ENCODE assay signal across 1 cellular context in the genomic region with DNA sequence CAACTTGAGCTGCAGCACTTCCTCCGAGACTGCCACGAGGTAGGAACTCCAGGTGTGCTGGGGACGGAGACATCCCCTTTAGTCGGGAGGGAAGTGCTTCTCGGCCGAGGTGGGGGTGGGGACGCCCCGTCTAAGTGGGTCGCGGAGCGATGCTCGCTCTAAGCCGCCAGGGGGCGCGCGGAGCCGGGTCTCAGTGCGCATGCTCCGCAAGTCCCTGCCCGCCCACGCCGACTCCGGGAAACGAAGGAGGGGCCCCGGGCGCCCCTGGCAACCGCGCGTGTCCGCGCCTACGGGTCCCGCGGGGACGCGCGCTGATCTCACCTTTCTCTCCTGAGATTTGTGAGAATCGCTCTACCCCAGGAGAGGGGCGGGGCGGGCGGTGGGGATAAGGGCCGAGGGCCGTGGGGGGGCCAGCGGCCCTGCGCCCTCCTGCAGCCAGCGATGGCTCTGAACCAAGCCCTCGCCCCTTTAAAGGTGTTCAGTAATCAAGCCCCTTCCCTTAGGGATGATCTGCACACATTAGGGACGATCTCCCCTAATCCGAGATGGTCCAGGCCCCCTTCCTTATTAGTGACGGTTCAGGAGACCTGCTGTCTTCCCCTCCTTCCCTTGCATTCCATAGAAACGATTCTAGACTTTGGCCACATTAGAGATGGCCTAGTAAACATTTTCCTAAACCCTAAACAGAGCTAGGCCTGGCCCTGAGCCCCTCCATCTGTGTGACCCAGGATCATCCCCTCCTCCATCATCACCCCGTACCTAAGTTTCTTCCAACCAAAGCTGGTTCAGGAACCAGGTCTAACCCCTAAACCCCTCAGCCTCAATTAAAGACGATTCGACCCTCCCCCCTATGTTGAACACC.
TF ChIP-seq lines count a peak whose summit lies in the region.

No MANE protein-coding gene starts in this region.

TF ChIP-seq in GM12878, 131 proteins besides CTCF, POLR2A, EP300 and RAD21 (continued from another document and continues in another):
- TF ChIP-seq, protein P1, sequence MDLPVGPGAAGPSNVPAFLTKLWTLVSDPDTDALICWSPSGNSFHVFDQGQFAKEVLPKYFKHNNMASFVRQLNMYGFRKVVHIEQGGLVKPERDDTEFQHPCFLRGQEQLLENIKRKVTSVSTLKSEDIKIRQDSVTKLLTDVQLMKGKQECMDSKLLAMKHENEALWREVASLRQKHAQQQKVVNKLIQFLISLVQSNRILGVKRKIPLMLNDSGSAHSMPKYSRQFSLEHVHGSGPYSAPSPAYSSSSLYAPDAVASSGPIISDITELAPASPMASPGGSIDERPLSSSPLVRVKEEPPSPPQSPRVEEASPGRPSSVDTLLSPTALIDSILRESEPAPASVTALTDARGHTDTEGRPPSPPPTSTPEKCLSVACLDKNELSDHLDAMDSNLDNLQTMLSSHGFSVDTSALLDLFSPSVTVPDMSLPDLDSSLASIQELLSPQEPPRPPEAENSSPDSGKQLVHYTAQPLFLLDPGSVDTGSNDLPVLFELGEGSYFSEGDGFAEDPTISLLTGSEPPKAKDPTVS (IDR thresholded peaks at IDR 0.05; ENCODE audit: low read depth, low read length), result no peak
- TF ChIP-seq, protein P2, sequence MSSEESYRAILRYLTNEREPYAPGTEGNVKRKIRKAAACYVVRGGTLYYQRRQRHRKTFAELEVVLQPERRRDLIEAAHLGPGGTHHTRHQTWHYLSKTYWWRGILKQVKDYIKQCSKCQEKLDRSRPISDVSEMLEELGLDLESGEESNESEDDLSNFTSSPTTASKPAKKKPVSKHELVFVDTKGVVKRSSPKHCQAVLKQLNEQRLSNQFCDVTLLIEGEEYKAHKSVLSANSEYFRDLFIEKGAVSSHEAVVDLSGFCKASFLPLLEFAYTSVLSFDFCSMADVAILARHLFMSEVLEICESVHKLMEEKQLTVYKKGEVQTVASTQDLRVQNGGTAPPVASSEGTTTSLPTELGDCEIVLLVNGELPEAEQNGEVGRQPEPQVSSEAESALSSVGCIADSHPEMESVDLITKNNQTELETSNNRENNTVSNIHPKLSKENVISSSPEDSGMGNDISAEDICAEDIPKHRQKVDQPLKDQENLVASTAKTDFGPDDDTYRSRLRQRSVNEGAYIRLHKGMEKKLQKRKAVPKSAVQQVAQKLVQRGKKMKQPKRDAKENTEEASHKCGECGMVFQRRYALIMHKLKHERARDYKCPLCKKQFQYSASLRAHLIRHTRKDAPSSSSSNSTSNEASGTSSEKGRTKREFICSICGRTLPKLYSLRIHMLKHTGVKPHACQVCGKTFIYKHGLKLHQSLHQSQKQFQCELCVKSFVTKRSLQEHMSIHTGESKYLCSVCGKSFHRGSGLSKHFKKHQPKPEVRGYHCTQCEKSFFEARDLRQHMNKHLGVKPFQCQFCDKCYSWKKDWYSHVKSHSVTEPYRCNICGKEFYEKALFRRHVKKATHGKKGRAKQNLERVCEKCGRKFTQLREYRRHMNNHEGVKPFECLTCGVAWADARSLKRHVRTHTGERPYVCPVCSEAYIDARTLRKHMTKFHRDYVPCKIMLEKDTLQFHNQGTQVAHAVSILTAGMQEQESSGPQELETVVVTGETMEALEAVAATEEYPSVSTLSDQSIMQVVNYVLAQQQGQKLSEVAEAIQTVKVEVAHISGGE (CRISPR knock-in tag; IDR thresholded peaks at IDR 0.05), result no peak
- TF ChIP-seq POU2F2 (IDR thresholded peaks at IDR 0.05; ENCODE audit: borderline replicate concordance, low read depth, low read length) (no peak), HDGF (IDR thresholded peaks at IDR 0.05) (no peak), ASH2L (IDR thresholded peaks at IDR 0.05; ENCODE audit: borderline replicate concordance, low read depth) (no peak), POLR2AphosphoS2 (IDR thresholded peaks at IDR 0.05; ENCODE audit: low read depth, low read length) (no peak), LARP7 (IDR thresholded peaks at IDR 0.05) (no peak; the same call in 1 of the 2 replicates), FOXM1 (IDR thresholded peaks at IDR 0.05; ENCODE audit: low read depth, low read length) (no peak), RB1 (IDR thresholded peaks at IDR 0.05; ENCODE audit: borderline replicate concordance) (0 out of 2 replicates have a peak, but pooled peaks have one; percentile 40), BMI1 (IDR thresholded peaks at IDR 0.05; ENCODE audit: borderline replicate concordance) (peak; percentile 88), SUZ12 (IDR thresholded peaks at IDR 0.05; ENCODE audit: unreplicated experiment) (no peak), CEBPB (IDR thresholded peaks at IDR 0.05; ENCODE audit: borderline replicate concordance in 1 of 2, low read depth in 2 of 2, low read length in 2 of 2) (no peak), SREBF1 (IDR thresholded peaks at IDR 0.05; ENCODE audit: low read length) (no peak), SMAD1 (IDR thresholded peaks at IDR 0.05; ENCODE audit: low read depth, partially characterized antibody) (no peak), EGR1 (IDR thresholded peaks at IDR 0.05; ENCODE audit: borderline replicate concordance in 1 of 2, low read depth in 2 of 2, low read length in 2 of 2) (peak; percentile 75 to 99), NR2C1 (IDR thresholded peaks at IDR 0.05) (no peak), SRF (IDR thresholded peaks at IDR 0.05; ENCODE audit: low read depth in 2 of 2, low read length in 2 of 2) (no peak), FOS (IDR thresholded peaks at IDR 0.05; ENCODE audit: borderline replicate concordance, extremely low read depth, insufficient read length) (no peak), NRF1 (conservative IDR thresholded peaks at IDR 0.05; ENCODE audit: low read depth, low read length) (peak; percentile 76), CHD1 (IDR thresholded peaks at IDR 0.05; ENCODE audit: low read depth, low read length) (no peak), NR2C2 (IDR thresholded peaks at IDR 0.05; ENCODE audit: borderline replicate concordance, control insufficient read depth, insufficient read length, low read depth) (no peak), SUPT20H (IDR thresholded peaks at IDR 0.05; ENCODE audit: borderline replicate concordance, control insufficient read depth, low read depth, low read length) (no peak), HDAC6 (IDR thresholded peaks at IDR 0.05; ENCODE audit: unreplicated experiment) (no peak), MYC (IDR thresholded peaks at IDR 0.05; ENCODE audit: insufficient read depth, insufficient read length, insufficient replicate concordance, low read length, severe bottlenecking) (no peak), ZNF217 (IDR thresholded peaks at IDR 0.05) (no peak), KLF5 (IDR thresholded peaks at IDR 0.05; ENCODE audit: partially characterized antibody) (no peak), RELA (IDR thresholded peaks at IDR 0.05; ENCODE audit: borderline replicate concordance, partially characterized antibody) (peak; percentile 52), POLR2AphosphoS5 (IDR thresholded peaks at IDR 0.05; ENCODE audit: low read length) (no peak), CREM (IDR thresholded peaks at IDR 0.05; ENCODE audit: low read depth) (no peak), ZNF274 (IDR thresholded peaks at IDR 0.05; ENCODE audit: insufficient read depth, insufficient read length) (no peak), TCF7 (IDR thresholded peaks at IDR 0.05; ENCODE audit: borderline replicate concordance) (no peak)
- TF ChIP-seq, protein P3, sequence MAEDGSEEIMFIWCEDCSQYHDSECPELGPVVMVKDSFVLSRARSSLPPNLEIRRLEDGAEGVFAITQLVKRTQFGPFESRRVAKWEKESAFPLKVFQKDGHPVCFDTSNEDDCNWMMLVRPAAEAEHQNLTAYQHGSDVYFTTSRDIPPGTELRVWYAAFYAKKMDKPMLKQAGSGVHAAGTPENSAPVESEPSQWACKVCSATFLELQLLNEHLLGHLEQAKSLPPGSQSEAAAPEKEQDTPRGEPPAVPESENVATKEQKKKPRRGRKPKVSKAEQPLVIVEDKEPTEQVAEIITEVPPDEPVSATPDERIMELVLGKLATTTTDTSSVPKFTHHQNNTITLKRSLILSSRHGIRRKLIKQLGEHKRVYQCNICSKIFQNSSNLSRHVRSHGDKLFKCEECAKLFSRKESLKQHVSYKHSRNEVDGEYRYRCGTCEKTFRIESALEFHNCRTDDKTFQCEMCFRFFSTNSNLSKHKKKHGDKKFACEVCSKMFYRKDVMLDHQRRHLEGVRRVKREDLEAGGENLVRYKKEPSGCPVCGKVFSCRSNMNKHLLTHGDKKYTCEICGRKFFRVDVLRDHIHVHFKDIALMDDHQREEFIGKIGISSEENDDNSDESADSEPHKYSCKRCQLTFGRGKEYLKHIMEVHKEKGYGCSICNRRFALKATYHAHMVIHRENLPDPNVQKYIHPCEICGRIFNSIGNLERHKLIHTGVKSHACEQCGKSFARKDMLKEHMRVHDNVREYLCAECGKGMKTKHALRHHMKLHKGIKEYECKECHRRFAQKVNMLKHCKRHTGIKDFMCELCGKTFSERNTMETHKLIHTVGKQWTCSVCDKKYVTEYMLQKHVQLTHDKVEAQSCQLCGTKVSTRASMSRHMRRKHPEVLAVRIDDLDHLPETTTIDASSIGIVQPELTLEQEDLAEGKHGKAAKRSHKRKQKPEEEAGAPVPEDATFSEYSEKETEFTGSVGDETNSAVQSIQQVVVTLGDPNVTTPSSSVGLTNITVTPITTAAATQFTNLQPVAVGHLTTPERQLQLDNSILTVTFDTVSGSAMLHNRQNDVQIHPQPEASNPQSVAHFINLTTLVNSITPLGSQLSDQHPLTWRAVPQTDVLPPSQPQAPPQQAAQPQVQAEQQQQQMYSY (CRISPR knock-in tag; IDR thresholded peaks at IDR 0.05), result no peak
- TF ChIP-seq, protein P4, sequence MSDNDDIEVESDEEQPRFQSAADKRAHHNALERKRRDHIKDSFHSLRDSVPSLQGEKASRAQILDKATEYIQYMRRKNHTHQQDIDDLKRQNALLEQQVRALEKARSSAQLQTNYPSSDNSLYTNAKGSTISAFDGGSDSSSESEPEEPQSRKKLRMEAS (IDR thresholded peaks at IDR 0.05; ENCODE audit: low read depth, low read length), result no peak
- TF ChIP-seq, protein P5, sequence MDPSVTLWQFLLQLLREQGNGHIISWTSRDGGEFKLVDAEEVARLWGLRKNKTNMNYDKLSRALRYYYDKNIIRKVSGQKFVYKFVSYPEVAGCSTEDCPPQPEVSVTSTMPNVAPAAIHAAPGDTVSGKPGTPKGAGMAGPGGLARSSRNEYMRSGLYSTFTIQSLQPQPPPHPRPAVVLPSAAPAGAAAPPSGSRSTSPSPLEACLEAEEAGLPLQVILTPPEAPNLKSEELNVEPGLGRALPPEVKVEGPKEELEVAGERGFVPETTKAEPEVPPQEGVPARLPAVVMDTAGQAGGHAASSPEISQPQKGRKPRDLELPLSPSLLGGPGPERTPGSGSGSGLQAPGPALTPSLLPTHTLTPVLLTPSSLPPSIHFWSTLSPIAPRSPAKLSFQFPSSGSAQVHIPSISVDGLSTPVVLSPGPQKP (IDR thresholded peaks at IDR 0.05; ENCODE audit: low read depth, low read length), result 0 out of 2 replicates have a peak, but pooled peaks have one; percentile 8
- TF ChIP-seq, protein P6, sequence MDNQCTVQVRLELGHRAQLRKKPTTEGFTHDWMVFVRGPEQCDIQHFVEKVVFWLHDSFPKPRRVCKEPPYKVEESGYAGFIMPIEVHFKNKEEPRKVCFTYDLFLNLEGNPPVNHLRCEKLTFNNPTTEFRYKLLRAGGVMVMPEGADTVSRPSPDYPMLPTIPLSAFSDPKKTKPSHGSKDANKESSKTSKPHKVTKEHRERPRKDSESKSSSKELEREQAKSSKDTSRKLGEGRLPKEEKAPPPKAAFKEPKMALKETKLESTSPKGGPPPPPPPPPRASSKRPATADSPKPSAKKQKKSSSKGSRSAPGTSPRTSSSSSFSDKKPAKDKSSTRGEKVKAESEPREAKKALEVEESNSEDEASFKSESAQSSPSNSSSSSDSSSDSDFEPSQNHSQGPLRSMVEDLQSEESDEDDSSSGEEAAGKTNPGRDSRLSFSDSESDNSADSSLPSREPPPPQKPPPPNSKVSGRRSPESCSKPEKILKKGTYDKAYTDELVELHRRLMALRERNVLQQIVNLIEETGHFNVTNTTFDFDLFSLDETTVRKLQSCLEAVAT (IDR thresholded peaks at IDR 0.05), result no peak
- TF ChIP-seq, protein P7, sequence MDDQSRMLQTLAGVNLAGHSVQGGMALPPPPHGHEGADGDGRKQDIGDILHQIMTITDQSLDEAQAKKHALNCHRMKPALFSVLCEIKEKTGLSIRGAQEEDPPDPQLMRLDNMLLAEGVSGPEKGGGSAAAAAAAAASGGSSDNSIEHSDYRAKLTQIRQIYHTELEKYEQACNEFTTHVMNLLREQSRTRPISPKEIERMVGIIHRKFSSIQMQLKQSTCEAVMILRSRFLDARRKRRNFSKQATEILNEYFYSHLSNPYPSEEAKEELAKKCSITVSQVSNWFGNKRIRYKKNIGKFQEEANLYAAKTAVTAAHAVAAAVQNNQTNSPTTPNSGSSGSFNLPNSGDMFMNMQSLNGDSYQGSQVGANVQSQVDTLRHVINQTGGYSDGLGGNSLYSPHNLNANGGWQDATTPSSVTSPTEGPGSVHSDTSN (IDR thresholded peaks at IDR 0.05; ENCODE audit: insufficient replicate concordance, low read depth, low read length), result no peak
- TF ChIP-seq, protein P8, sequence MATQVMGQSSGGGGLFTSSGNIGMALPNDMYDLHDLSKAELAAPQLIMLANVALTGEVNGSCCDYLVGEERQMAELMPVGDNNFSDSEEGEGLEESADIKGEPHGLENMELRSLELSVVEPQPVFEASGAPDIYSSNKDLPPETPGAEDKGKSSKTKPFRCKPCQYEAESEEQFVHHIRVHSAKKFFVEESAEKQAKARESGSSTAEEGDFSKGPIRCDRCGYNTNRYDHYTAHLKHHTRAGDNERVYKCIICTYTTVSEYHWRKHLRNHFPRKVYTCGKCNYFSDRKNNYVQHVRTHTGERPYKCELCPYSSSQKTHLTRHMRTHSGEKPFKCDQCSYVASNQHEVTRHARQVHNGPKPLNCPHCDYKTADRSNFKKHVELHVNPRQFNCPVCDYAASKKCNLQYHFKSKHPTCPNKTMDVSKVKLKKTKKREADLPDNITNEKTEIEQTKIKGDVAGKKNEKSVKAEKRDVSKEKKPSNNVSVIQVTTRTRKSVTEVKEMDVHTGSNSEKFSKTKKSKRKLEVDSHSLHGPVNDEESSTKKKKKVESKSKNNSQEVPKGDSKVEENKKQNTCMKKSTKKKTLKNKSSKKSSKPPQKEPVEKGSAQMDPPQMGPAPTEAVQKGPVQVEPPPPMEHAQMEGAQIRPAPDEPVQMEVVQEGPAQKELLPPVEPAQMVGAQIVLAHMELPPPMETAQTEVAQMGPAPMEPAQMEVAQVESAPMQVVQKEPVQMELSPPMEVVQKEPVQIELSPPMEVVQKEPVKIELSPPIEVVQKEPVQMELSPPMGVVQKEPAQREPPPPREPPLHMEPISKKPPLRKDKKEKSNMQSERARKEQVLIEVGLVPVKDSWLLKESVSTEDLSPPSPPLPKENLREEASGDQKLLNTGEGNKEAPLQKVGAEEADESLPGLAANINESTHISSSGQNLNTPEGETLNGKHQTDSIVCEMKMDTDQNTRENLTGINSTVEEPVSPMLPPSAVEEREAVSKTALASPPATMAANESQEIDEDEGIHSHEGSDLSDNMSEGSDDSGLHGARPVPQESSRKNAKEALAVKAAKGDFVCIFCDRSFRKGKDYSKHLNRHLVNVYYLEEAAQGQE (IDR thresholded peaks at IDR 0.05; ENCODE audit: low read depth, low read length), result no peak
